ENCODE assay signal across 1 cellular context in genomic region chr19:13057744-13058143, GRCh38.
TF ChIP-seq lines count a peak whose summit lies in the region.

No MANE protein-coding gene starts in this region.

TF ChIP-seq in SK-N-SH, 30 proteins besides CTCF, POLR2A, EP300 and RAD21:
- TF ChIP-seq, protein P1, sequence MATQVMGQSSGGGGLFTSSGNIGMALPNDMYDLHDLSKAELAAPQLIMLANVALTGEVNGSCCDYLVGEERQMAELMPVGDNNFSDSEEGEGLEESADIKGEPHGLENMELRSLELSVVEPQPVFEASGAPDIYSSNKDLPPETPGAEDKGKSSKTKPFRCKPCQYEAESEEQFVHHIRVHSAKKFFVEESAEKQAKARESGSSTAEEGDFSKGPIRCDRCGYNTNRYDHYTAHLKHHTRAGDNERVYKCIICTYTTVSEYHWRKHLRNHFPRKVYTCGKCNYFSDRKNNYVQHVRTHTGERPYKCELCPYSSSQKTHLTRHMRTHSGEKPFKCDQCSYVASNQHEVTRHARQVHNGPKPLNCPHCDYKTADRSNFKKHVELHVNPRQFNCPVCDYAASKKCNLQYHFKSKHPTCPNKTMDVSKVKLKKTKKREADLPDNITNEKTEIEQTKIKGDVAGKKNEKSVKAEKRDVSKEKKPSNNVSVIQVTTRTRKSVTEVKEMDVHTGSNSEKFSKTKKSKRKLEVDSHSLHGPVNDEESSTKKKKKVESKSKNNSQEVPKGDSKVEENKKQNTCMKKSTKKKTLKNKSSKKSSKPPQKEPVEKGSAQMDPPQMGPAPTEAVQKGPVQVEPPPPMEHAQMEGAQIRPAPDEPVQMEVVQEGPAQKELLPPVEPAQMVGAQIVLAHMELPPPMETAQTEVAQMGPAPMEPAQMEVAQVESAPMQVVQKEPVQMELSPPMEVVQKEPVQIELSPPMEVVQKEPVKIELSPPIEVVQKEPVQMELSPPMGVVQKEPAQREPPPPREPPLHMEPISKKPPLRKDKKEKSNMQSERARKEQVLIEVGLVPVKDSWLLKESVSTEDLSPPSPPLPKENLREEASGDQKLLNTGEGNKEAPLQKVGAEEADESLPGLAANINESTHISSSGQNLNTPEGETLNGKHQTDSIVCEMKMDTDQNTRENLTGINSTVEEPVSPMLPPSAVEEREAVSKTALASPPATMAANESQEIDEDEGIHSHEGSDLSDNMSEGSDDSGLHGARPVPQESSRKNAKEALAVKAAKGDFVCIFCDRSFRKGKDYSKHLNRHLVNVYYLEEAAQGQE (IDR thresholded peaks at IDR 0.05; ENCODE audit: low read depth, low read length) = no peak
- no peak for TF ChIP-seq MXI1 (IDR thresholded peaks at IDR 0.05; ENCODE audit: low read depth, low read length)
- TF ChIP-seq SIN3A (IDR thresholded peaks at IDR 0.05; ENCODE audit: borderline replicate concordance, low read depth, low read length) = no peak
- TF ChIP-seq TEAD4 (IDR thresholded peaks at IDR 0.05; ENCODE audit: borderline replicate concordance, insufficient read depth) = no peak
- TF ChIP-seq NFIC (IDR thresholded peaks at IDR 0.05; ENCODE audit: borderline replicate concordance) = peak; percentile 41
- no peak for TF ChIP-seq ELF1 (IDR thresholded peaks at IDR 0.05)
- no peak for TF ChIP-seq RXRA (IDR thresholded peaks at IDR 0.05; ENCODE audit: borderline replicate concordance, low read depth)
- TF ChIP-seq RCOR1 (IDR thresholded peaks at IDR 0.05; ENCODE audit: low read length) = no peak
- no peak for TF ChIP-seq ZBTB33 (IDR thresholded peaks at IDR 0.05; ENCODE audit: borderline replicate concordance, low read depth)
